23 cellular contexts compared by ENCODE assay signal in genomic region chr1:205118810-205119209, GRCh38. TPM values are rescaled to one million over a fixed set of nuclear protein-coding genes. Genes with fewer than 3 reads are reported as not detected.
A peak's percentile ranks its signal among the peaks of the same experiment; 100 is the strongest.
DNase-seq lines count a peak whose midpoint lies in the region; ATAC-seq, FAIRE-seq and TF ChIP-seq lines count a peak whose summit lies in the region.
"Had no signal": no experiment of that assay in that cellular context is flagged by ENCODE, and none has a peak within 500 bp of the region (broad histone marks: within the 10 kb centered on the region; RNA-seq: fewer than 3 reads in every experiment).

No MANE protein-coding gene starts in this region.

- intact Hi-C loops in activated B cell treated with CpG ODN at 0.5 μM for 24 hours (cut with micrococcal nuclease) = no loop called here
- intact Hi-C loops in naive thymus-derived CD4-positive, alpha-beta T cell (cut with micrococcal nuclease) = no loop called here
- intact Hi-C loops in right cardiac atrium (cut with DNase I) = no loop called here
- intact Hi-C loops in uterus (cut with DNase I; ENCODE audit: low total_unique reads) = no loop called here

- peak overlapping the region; percentile 47 for H3K27ac Mint-ChIP-seq in stimulated activated naive CD8-positive, alpha-beta T cell treated with anti-CD3 and anti-CD28 coated beads, Interleukin-15, Interleukin-2, amounts not matched to agents 100 ng/mL and 50 ng/mL, for 24 hours
- peak overlapping the region; percentile 31 for H3K27ac Mint-ChIP-seq in activated B cell treated with CpG ODN at 0.5 μM for 24 hours
- peak overlapping the region in 1 of 9 donors; percentile 75 for H3K27ac Mint-ChIP-seq in naive thymus-derived CD4-positive, alpha-beta T cell
- H3K27ac Mint-ChIP-seq: T-cell had no signal

- H3K27me3 Mint-ChIP-seq in stimulated activated naive CD8-positive, alpha-beta T cell treated with anti-CD3 and anti-CD28 coated beads, Interleukin-15, Interleukin-2, amounts not matched to agents 100 ng/mL and 50 ng/mL, for 24 hours = no peaks in the 10 kb centered on the region
- no peaks in the 10 kb centered on the region for H3K27me3 Mint-ChIP-seq in activated B cell treated with CpG ODN at 0.5 μM for 24 hours
- H3K27me3 Mint-ChIP-seq in naive thymus-derived CD4-positive, alpha-beta T cell = no peaks in the 10 kb centered on the region
- H3K27me3 Mint-ChIP-seq: T-cell had no signal

- H3K36me3 ChIP-seq in naive thymus-derived CD4-positive, alpha-beta T cell (ENCODE audit: control insufficient read depth in 2 of 3, insufficient read depth in 3 of 3, low read length in 3 of 3) = peaks cover 0 to 26% (median 5%) of the 10 kb centered on the region in 3 experiments
- H3K36me3 ChIP-seq in uterus = no peaks in the 10 kb centered on the region

- POLR2A ChIA-PET in activated B cell treated with CpG ODN at 0.5 μM for 24 hours (lab: Charles Lee) = no interaction called here
- POLR2A ChIA-PET in naive thymus-derived CD4-positive, alpha-beta T cell (lab: Charles Lee) = no interaction called here

- H3K9me3 Mint-ChIP-seq in stimulated activated naive CD8-positive, alpha-beta T cell treated with anti-CD3 and anti-CD28 coated beads, Interleukin-15, Interleukin-2, amounts not matched to agents 100 ng/mL and 50 ng/mL, for 24 hours = no peaks in the 10 kb centered on the region
- no peaks in the 10 kb centered on the region for H3K9me3 Mint-ChIP-seq in activated B cell treated with CpG ODN at 0.5 μM for 24 hours
- no peaks in the 10 kb centered on the region for H3K9me3 Mint-ChIP-seq in naive thymus-derived CD4-positive, alpha-beta T cell
- H3K9me3 Mint-ChIP-seq: T-cell had no signal

- no peak overlapping the region for H3K27ac ChIP-seq in naive thymus-derived CD4-positive, alpha-beta T cell (ENCODE audit: low read depth, low read length)
- H3K27ac ChIP-seq in right cardiac atrium (ENCODE audit: low read length) (no peak overlapping the region), uterus (no peak overlapping the region)
- H3K27ac ChIP-seq: BLaER1, body of pancreas, KMS-11, SJSA1 had no signal

- CTCF ChIA-PET in activated B cell treated with CpG ODN at 0.5 μM for 24 hours (lab: Charles Lee) = interaction anchor here (1.0 kb wide), 1 partner anchor 137 kb away, joined by 3 read pairs; no protein-coding TSS in a partner anchor
- CTCF ChIA-PET in naive thymus-derived CD4-positive, alpha-beta T cell (lab: Charles Lee) = no interaction called here

- no peaks in the 10 kb centered on the region for H3K27me3 ChIP-seq in naive thymus-derived CD4-positive, alpha-beta T cell (ENCODE audit: control insufficient read depth in 2 of 2, insufficient read depth in 2 of 2, low read length in 2 of 2)
- H3K27me3 ChIP-seq in right cardiac atrium (ENCODE audit: control insufficient read depth, insufficient read depth) (no peaks in the 10 kb centered on the region), uterus (no peaks in the 10 kb centered on the region)
- H3K27me3 ChIP-seq: BLaER1, body of pancreas, SJSA1 had no signal

- peaks cover 18 to 24% of the 10 kb centered on the region in 2 donors for H3K4me1 ChIP-seq in naive thymus-derived CD4-positive, alpha-beta T cell (ENCODE audit: control insufficient read depth in 2 of 2, insufficient read depth in 2 of 2, low read length in 2 of 2)
- H3K4me1 ChIP-seq in right cardiac atrium (ENCODE audit: control insufficient read depth, insufficient read depth, low read length) (no peaks in the 10 kb centered on the region), uterus (peaks cover 0 to 9% of the 10 kb centered on the region in 2 donors)

- no peak for FAIRE-seq in H54 (lab: Jason Lieb, UNC)
- FAIRE-seq: GM18507, islet of Langerhans, small intestine, TTC549 had no signal

- peaks cover 51% of the 10 kb centered on the region for H3K4me1 Mint-ChIP-seq in stimulated activated naive CD8-positive, alpha-beta T cell treated with anti-CD3 and anti-CD28 coated beads, Interleukin-15, Interleukin-2, amounts not matched to agents 100 ng/mL and 50 ng/mL, for 24 hours (ENCODE audit: low read depth)
- H3K4me1 Mint-ChIP-seq in activated B cell treated with CpG ODN at 0.5 μM for 24 hours = peaks cover 47% of the 10 kb centered on the region
- peaks cover 35 to 72% (median 66%) of the 10 kb centered on the region in 7 donors for H3K4me1 Mint-ChIP-seq in naive thymus-derived CD4-positive, alpha-beta T cell

- TF ChIP-seq POLR2A in H54 (IDR thresholded peaks at IDR 0.05; ENCODE audit: low read depth, low read length) = no peak
- TF ChIP-seq POLR2A in uterus (IDR thresholded peaks at IDR 0.05) = no peak

- TF ChIP-seq CTCF in activated B cell treated with CpG ODN at 0.5 μM for 24 hours (IDR thresholded peaks at IDR 0.05) (no peak), uterus (IDR thresholded peaks at IDR 0.05) (no peak)

- DNase-seq in stimulated activated naive CD8-positive, alpha-beta T cell treated with anti-CD3 and anti-CD28 coated beads, Interleukin-15, Interleukin-2, amounts not matched to agents 100 U/mL and 50 U/mL, for 24 hours = no peak
- no peak for DNase-seq in activated B cell treated with CpG ODN at 0.5 μM for 24 hours
- no peak for DNase-seq in naive thymus-derived CD4-positive, alpha-beta T cell
- DNase-seq in H54 (ENCODE audit: insufficient read length, low spot score) = no peak
- no peak for DNase-seq in right cardiac atrium
- DNase-seq in uterus = no peak
- DNase-seq: activated CD4-positive, alpha-beta T cell treated with anti-CD3 and anti-CD28 coated beads for 4 hours; activated effector memory CD4-positive, alpha-beta T cell treated with anti-CD3 and anti-CD28 coated beads, Interleukin-2, amount 50 U/mL, for 16 hours; body of pancreas; left ventricle myocardium superior; NCI-H1436 treated with DMSO at 0.1 percent for 48 hours; NCI-H446; NCI-H82; small intestine; T-cell; trophoblast cell had no signal

- no peak for ATAC-seq in stimulated activated naive CD8-positive, alpha-beta T cell treated with anti-CD3 and anti-CD28 coated beads, Interleukin-15, Interleukin-2, amounts not matched to agents 100 U/mL and 50 U/mL, for 24 hours
- ATAC-seq in activated B cell treated with CpG ODN at 0.5 μM for 24 hours (ENCODE audit: low read depth) = no peak
- ATAC-seq in naive thymus-derived CD4-positive, alpha-beta T cell = no peak
- no peak for ATAC-seq in right cardiac atrium
- ATAC-seq: body of pancreas, left ventricle myocardium superior, T-cell had no signal

- 82% methylated on average over 2 of the region's 2 CpGs for WGBS in right cardiac atrium

- H3K36me3 Mint-ChIP-seq in stimulated activated naive CD8-positive, alpha-beta T cell treated with anti-CD3 and anti-CD28 coated beads, Interleukin-15, Interleukin-2, amounts not matched to agents 100 ng/mL and 50 ng/mL, for 24 hours (ENCODE audit: low read depth) = peaks cover 32% of the 10 kb centered on the region
- H3K36me3 Mint-ChIP-seq in activated B cell treated with CpG ODN at 0.5 μM for 24 hours (ENCODE audit: low read depth) = peaks cover 50% of the 10 kb centered on the region
- H3K36me3 Mint-ChIP-seq in naive thymus-derived CD4-positive, alpha-beta T cell = peaks cover 0 to 12% (median 5%) of the 10 kb centered on the region in 5 donors

- H3K4me3 ChIP-seq in naive thymus-derived CD4-positive, alpha-beta T cell (ENCODE audit: low read length) = no peak overlapping the region
- no peak overlapping the region for H3K4me3 ChIP-seq in right cardiac atrium (ENCODE audit: low read length)
- H3K4me3 ChIP-seq in uterus = no peak overlapping the region
- H3K4me3 ChIP-seq: BLaER1, body of pancreas, SJSA1 had no signal

- H3K9me3 ChIP-seq in naive thymus-derived CD4-positive, alpha-beta T cell (ENCODE audit: control insufficient read depth in 2 of 3, low read length in 3 of 3) = no peaks in the 10 kb centered on the region
- no peaks in the 10 kb centered on the region for H3K9me3 ChIP-seq in right cardiac atrium (ENCODE audit: control insufficient read depth, low read length)
- H3K9me3 ChIP-seq in uterus = no peaks in the 10 kb centered on the region
- H3K9me3 ChIP-seq: BLaER1, body of pancreas, SJSA1 had no signal

- H3K4me3 Mint-ChIP-seq in stimulated activated naive CD8-positive, alpha-beta T cell treated with anti-CD3 and anti-CD28 coated beads, Interleukin-15, Interleukin-2, amounts not matched to agents 100 ng/mL and 50 ng/mL, for 24 hours = no peak overlapping the region
- H3K4me3 Mint-ChIP-seq in activated B cell treated with CpG ODN at 0.5 μM for 24 hours = no peak overlapping the region
- H3K4me3 Mint-ChIP-seq in naive thymus-derived CD4-positive, alpha-beta T cell = peak overlapping the region in 8 of 10 donors; percentile 2 to 96 (median 35)

RNA-seq across cellular contexts. Expression of gene RBBP5, which starts 3.0 kb away (rescaled TPM):
- total RNA-seq in activated B cell treated with CpG ODN at 0.5 μM for 24 hours = 16.3 and 19.7 TPM in 2 replicates
- total RNA-seq in naive thymus-derived CD4-positive, alpha-beta T cell = 10 to 100 TPM; 11.0 to 31.5 (median 21.0) TPM
- polyA plus RNA-seq in naive thymus-derived CD4-positive, alpha-beta T cell = 10 to 100 TPM; 21.1 to 24.0 TPM
- 10 to 100 TPM in 3 of 4 donors, 1 to 10 TPM in 1; 9.9 to 13.1 (median 11.7) TPM for total RNA-seq in right cardiac atrium
- polyA plus RNA-seq in right cardiac atrium = 5.4 TPM
- 10 to 100 TPM in 3 of 4 donors, 1 to 10 TPM in 1; 4.9 to 33.7 (median 24.7) TPM for total RNA-seq in uterus

RNA-seq across cellular contexts. Expression of gene TMEM81, which starts 34.5 kb away (rescaled TPM):
- 3.3 and 3.5 TPM in 2 replicates for total RNA-seq in activated B cell treated with CpG ODN at 0.5 μM for 24 hours
- total RNA-seq in naive thymus-derived CD4-positive, alpha-beta T cell = 1 to 10 TPM; 2.3 to 8.9 (median 3.7) TPM
- under 1 TPM; 0.79 to 0.83 TPM for polyA plus RNA-seq in naive thymus-derived CD4-positive, alpha-beta T cell
- 1 to 10 TPM; 1.6 to 3.5 (median 2.8) TPM for total RNA-seq in right cardiac atrium
- polyA plus RNA-seq in right cardiac atrium = 2.6 TPM
- total RNA-seq in uterus = 1 to 10 TPM in 2 of 4 donors, under 1 TPM in 1, not detected in 1; 0.26 to 3.3 (median 1.7) TPM

Comparison
In these comparisons a context has a peak if more than half of its experiments do, and no peak if none do; other contexts are left out.
1. H3K4me3 Mint-ChIP-seq: peak in naive thymus-derived CD4-positive, alpha-beta T cell (8 of 10); none in stimulated activated naive CD8-positive, alpha-beta T cell treated with anti-CD3 and anti-CD28 coated beads, Interleukin-15, Interleukin-2, amounts not matched to agents 100 ng/mL and 50 ng/mL, for 24 hours (single experiment) and activated B cell treated with CpG ODN at 0.5 μM for 24 hours (single experiment).